Comparison of ENCODE assay signal across 12 cellular contexts in the genomic region with DNA sequence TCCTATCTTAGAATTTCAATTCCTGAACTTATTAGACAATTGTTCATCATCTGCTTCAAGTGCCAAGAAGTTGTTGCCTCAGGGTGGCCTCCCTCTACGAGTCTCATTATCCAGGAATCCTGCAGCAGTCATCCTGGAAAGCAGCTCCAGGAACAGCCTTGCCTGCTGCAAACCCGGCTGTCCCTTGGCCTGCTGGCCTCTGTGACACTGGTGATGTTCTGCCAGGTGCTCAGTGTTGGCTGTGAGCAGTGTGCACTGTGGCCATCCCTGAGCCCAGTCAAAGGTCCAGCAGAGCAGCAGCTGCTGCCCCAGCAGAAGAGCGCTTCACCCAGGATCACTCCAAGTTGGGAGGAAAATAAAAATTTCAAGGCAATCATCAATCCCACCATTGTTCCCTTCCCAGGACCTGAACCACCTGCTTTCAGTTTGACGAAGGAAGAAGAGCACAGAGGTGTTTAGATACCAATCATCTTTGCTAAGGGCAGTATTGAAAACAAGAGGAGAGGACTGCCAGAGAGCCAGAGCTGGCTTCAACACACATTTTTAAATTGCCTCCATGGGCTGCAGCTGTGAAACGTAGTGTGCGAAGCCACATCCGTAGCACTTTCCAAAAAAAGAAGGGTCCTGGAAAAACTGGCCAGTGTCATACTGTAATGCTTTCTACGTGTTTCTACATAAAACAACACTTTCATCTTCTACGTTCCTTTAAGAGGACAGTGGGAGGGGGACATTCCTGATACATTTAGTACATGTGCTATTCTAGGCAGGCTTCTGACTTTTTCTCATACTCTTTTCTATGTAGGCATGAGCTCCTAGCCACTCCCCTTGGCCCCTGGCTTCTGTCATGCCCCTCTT. TPM values are rescaled to one million over a fixed set of nuclear protein-coding genes. Genes with fewer than 3 reads are reported as not detected.
A peak's percentile ranks its signal among the peaks of the same experiment; 100 is the strongest.
DNase-seq lines count a peak whose midpoint lies in the region; ATAC-seq and TF ChIP-seq lines count a peak whose summit lies in the region.
"Had no signal": no experiment of that assay in that cellular context is flagged by ENCODE, and none has a peak within 500 bp of the region (broad histone marks: within the 10 kb centered on the region; RNA-seq: fewer than 3 reads in every experiment).

No MANE protein-coding gene starts in this region.

- no peak for TF ChIP-seq POLR2A in suprapubic skin (IDR thresholded peaks at IDR 0.05)

- H3K4me1 ChIP-seq in GM23338 (ENCODE audit: insufficient read depth) (no peaks in the 10 kb centered on the region), ascending aorta (peaks cover 7 to 40% of the 10 kb centered on the region in 2 donors), skeletal muscle satellite cell (ENCODE audit: control insufficient read depth, insufficient read depth, low read length) (peaks cover 58% of the 10 kb centered on the region), suprapubic skin (peaks cover 9% of the 10 kb centered on the region)

- no peaks in the 10 kb centered on the region for H3K36me3 Mint-ChIP-seq in GM23338 (ENCODE audit: low read depth)
- H3K36me3 Mint-ChIP-seq in activated CD4-positive, alpha-beta T cell treated with anti-CD3 and anti-CD28 coated beads, Interleukin-2, amount 10 ng/mL, durations not matched to agents 7 days and 5 days (ENCODE audit: low read depth), result no peaks in the 10 kb centered on the region
- H3K36me3 Mint-ChIP-seq: activated naive CD8-positive, alpha-beta T cell had no signal

- H3K9me3 ChIP-seq in ascending aorta (no peaks in the 10 kb centered on the region), skeletal muscle satellite cell (replicated peaks; ENCODE audit: low read length) (no peaks in the 10 kb centered on the region), suprapubic skin (no peaks in the 10 kb centered on the region)

- TF ChIP-seq CTCF in GM23338 (conservative IDR thresholded peaks at IDR 0.05; ENCODE audit: low read depth in 2 of 2) (no peak), ascending aorta (IDR thresholded peaks at IDR 0.05) (no peak), suprapubic skin (IDR thresholded peaks at IDR 0.05) (no peak)

- H3K9me2 ChIP-seq in GM23338 (ENCODE audit: insufficient read depth), result no peaks in the 10 kb centered on the region

- no peak overlapping the region for H3K27ac Mint-ChIP-seq in GM23338
- no peak overlapping the region for H3K27ac Mint-ChIP-seq in activated CD4-positive, alpha-beta T cell treated with anti-CD3 and anti-CD28 coated beads, Interleukin-2, amount 10 ng/mL, durations not matched to agents 7 days and 5 days
- H3K27ac Mint-ChIP-seq: activated naive CD8-positive, alpha-beta T cell; progenitor cell of endocrine pancreas had no signal

- H3K4me2 ChIP-seq in GM23338 (no peak overlapping the region), skeletal muscle satellite cell (ENCODE audit: low read length) (peak overlapping the region; percentile 30)

- DNase-seq in GM23338 (ENCODE audit: low spot score), result no peak
- DNase-seq in ascending aorta (ENCODE audit: low spot score in 2 of 2), result peak in 1 of 2 donors; percentile 79
- DNase-seq in left ventricle myocardium superior, result peak; percentile 44
- no peak for DNase-seq in suprapubic skin (ENCODE audit: low spot score in 2 of 2)
- DNase-seq in midbrain (lab: John Stamatoyannopoulos, UW), result no peak
- DNase-seq in activated CD4-positive, alpha-beta T cell treated with anti-CD3 and anti-CD28 coated beads, Interleukin-2, amount 10 ng/mL, durations not matched to agents 7 days and 5 days, result no peak
- DNase-seq in NCI-H1417 (lab: John Stamatoyannopoulos, UW), result no peak
- DNase-seq: activated CD4-positive, alpha-beta T cell treated with anti-CD3 and anti-CD28 coated beads for 48 hours had no signal

- H3K79me2 ChIP-seq in GM23338 (replicated peaks; ENCODE audit: insufficient read depth), result no peaks in the 10 kb centered on the region

- H3K27ac ChIP-seq in GM23338 (ENCODE audit: low read depth), result no peak overlapping the region
- H3K27ac ChIP-seq in ascending aorta, result peak overlapping the region; percentile 85 to 91
- H3K27ac ChIP-seq in suprapubic skin, result no peak overlapping the region

- POLR2A ChIA-PET in activated CD4-positive, alpha-beta T cell treated with anti-CD3 and anti-CD28 coated beads, Interleukin-2, amount 10 ng/mL, durations not matched to agents 7 days and 5 days (lab: Charles Lee), result no interaction called here

- H3F3A ChIP-seq in GM23338 (replicated peaks; ENCODE audit: low read depth), result no peaks in the 10 kb centered on the region

- WGBS in suprapubic skin, result 51% methylated on average over 9 of the region's 9 CpGs

- intact Hi-C loops in ascending aorta (cut with DNase I) (loop anchor here (1.0 to 2.0 kb wide), 3 partner anchors 16 to 93 kb away; no protein-coding TSS in a partner anchor), left ventricle myocardium superior (cut with micrococcal nuclease) (no loop called here)

- no peak for TF ChIP-seq EP300 in suprapubic skin (IDR thresholded peaks at IDR 0.05)

- H3K9me3 Mint-ChIP-seq in GM23338, result no peaks in the 10 kb centered on the region
- H3K9me3 Mint-ChIP-seq in activated CD4-positive, alpha-beta T cell treated with anti-CD3 and anti-CD28 coated beads, Interleukin-2, amount 10 ng/mL, durations not matched to agents 7 days and 5 days, result no peaks in the 10 kb centered on the region

- peak overlapping the region; percentile 80; the same call in 1 of the 2 replicates for H2AFZ ChIP-seq in GM23338

- H3K9ac ChIP-seq in skeletal muscle satellite cell (ENCODE audit: low read depth, low read length), result peak overlapping the region; percentile 73

- H3K4me3 ChIP-seq in GM23338 (no peak overlapping the region), ascending aorta (no peak overlapping the region), skeletal muscle satellite cell (ENCODE audit: low read length) (no peak overlapping the region), suprapubic skin (no peak overlapping the region)
- H3K4me3 ChIP-seq: K562 had no signal

- H3K4me1 Mint-ChIP-seq in GM23338, result peaks cover 3% of the 10 kb centered on the region; the same call in 1 of the 3 replicates
- H3K4me1 Mint-ChIP-seq in activated CD4-positive, alpha-beta T cell treated with anti-CD3 and anti-CD28 coated beads, Interleukin-2, amount 10 ng/mL, durations not matched to agents 7 days and 5 days, result no peaks in the 10 kb centered on the region

- ATAC-seq in GM23338, result no peak
- peak; percentile 75 for ATAC-seq in left ventricle myocardium superior
- ATAC-seq: K562 had no signal

- H3K36me3 ChIP-seq in GM23338 (ENCODE audit: insufficient read depth) (no peaks in the 10 kb centered on the region), ascending aorta (no peaks in the 10 kb centered on the region), skeletal muscle satellite cell (ENCODE audit: insufficient read depth, low read length) (no peaks in the 10 kb centered on the region), suprapubic skin (no peaks in the 10 kb centered on the region)

- no peaks in the 10 kb centered on the region for H3K27me3 Mint-ChIP-seq in GM23338 (ENCODE audit: insufficient read depth, low read depth, poor library complexity)
- H3K27me3 Mint-ChIP-seq in activated CD4-positive, alpha-beta T cell treated with anti-CD3 and anti-CD28 coated beads, Interleukin-2, amount 10 ng/mL, durations not matched to agents 7 days and 5 days, result no peaks in the 10 kb centered on the region
- H3K27me3 Mint-ChIP-seq: activated naive CD8-positive, alpha-beta T cell had no signal

- no peaks in the 10 kb centered on the region for H3K27me3 ChIP-seq in GM23338 (ENCODE audit: insufficient read depth)
- H3K27me3 ChIP-seq in ascending aorta, result no peaks in the 10 kb centered on the region
- H3K27me3 ChIP-seq in skeletal muscle satellite cell (ENCODE audit: control insufficient read depth, insufficient read depth, low read length), result no peaks in the 10 kb centered on the region
- no peaks in the 10 kb centered on the region for H3K27me3 ChIP-seq in suprapubic skin

- H4K20me1 ChIP-seq in GM23338 (replicated peaks; ENCODE audit: insufficient read depth), result no peaks in the 10 kb centered on the region

- no peak overlapping the region for H3K4me3 Mint-ChIP-seq in GM23338
- no peak overlapping the region for H3K4me3 Mint-ChIP-seq in activated CD4-positive, alpha-beta T cell treated with anti-CD3 and anti-CD28 coated beads, Interleukin-2, amount 10 ng/mL, durations not matched to agents 7 days and 5 days
- H3K4me3 Mint-ChIP-seq: activated naive CD8-positive, alpha-beta T cell had no signal

- CTCF ChIA-PET in activated CD4-positive, alpha-beta T cell treated with anti-CD3 and anti-CD28 coated beads, Interleukin-2, amount 10 ng/mL, durations not matched to agents 7 days and 5 days (lab: Charles Lee), result interaction anchor here (1.7 kb wide), 1 partner anchor 7 kb away, joined by 9 read pairs; a partner anchor contains a TSS

TF ChIP-seq in GM23338, 12 proteins besides CTCF, POLR2A, EP300 and RAD21 (continues in another document):
- TF ChIP-seq JUNB (IDR thresholded peaks at IDR 0.05; ENCODE audit: unreplicated experiment) (no peak), EZH2phosphoT487 (IDR thresholded peaks at IDR 0.05; ENCODE audit: unreplicated experiment) (no peak), ZNF114 (CRISPR knock-in tag; IDR thresholded peaks at IDR 0.05) (no peak), POLR2AphosphoS5 (IDR thresholded peaks at IDR 0.05; ENCODE audit: low read depth) (no peak), CREB1 (CRISPR knock-in tag; IDR thresholded peaks at IDR 0.05; ENCODE audit: low read depth) (no peak)
- TF ChIP-seq, protein P1, sequence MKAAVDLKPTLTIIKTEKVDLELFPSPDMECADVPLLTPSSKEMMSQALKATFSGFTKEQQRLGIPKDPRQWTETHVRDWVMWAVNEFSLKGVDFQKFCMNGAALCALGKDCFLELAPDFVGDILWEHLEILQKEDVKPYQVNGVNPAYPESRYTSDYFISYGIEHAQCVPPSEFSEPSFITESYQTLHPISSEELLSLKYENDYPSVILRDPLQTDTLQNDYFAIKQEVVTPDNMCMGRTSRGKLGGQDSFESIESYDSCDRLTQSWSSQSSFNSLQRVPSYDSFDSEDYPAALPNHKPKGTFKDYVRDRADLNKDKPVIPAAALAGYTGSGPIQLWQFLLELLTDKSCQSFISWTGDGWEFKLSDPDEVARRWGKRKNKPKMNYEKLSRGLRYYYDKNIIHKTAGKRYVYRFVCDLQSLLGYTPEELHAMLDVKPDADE (IDR thresholded peaks at IDR 0.05), result no peak

RNA-seq across cellular contexts. Expression of a gene that starts 7.2 kb away (rescaled TPM):
- total RNA-seq in GM23338 (2014; rRNA removed; shearing (Covaris generic)), result 4.3 and 4.4 TPM in 2 replicates
- 3.3 and 4.8 TPM in 2 replicates for polyA plus RNA-seq in GM23338 (2016; fragmentation: Nextera tagmentation; extraction: Ambion mirVana)
- 8.1 TPM for total RNA-seq in ascending aorta
- 28.2 TPM for total RNA-seq in left ventricle myocardium superior
- total RNA-seq in skeletal muscle satellite cell (2012; rRNA removed), result 4.1 and 7.0 TPM in 2 replicates
- total RNA-seq in suprapubic skin, result 10 to 100 TPM in 3 of 4 donors, 1 to 10 TPM in 1; 8.5 to 15.7 (median 11.6) TPM
- total RNA-seq in activated CD4-positive, alpha-beta T cell treated with anti-CD3 and anti-CD28 coated beads, Interleukin-2, amount 10 ng/mL, durations not matched to agents 7 days and 5 days, result 10 to 100 TPM; 12.0 to 12.7 TPM

Comparison
In these comparisons a context has a peak if more than half of its experiments do, and no peak if none do; other contexts are left out.
1. H3K27ac ChIP-seq: peak in ascending aorta (2 of 2); none in GM23338 (single experiment) and suprapubic skin (single experiment).